In the genomic region with DNA sequence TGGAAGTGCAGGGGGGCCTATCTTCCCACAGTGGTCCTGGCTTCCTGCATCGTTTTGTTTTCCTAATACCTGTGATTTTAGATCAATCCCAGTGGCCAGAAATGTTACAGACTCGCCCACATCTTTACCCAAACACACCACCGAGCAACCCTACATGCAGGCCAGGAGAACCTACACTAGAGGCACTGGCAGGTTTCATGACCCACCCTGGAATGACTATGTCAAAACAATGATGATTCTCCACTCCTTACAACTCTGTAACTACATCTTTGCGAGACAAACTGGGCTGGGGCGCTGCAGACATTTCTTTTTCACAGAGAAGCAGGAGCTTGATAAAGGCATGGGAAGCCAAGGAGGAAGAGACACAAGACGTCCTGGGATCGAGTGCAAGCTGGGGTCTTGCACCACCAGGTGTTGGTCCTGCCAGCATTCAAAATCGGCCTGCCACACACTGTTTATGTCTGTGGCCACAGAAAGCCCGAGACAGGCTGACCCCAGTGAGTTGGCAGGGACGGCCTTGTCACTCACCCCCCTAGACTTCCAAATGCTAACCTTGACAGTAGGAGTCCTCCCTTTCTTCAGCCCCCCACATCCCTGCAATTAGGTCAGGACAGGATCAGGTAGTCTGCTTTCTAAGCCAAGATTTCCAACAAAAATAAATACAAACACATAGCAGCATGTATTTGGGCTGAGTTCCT, we compare ENCODE assay signal across 1 cellular context.
TF ChIP-seq lines count a peak whose summit lies in the region.

No MANE protein-coding gene starts in this region.

TF ChIP-seq in IMR-90, 13 proteins besides CTCF, POLR2A, EP300 and RAD21:
- TF ChIP-seq BHLHE40 (IDR thresholded peaks at IDR 0.05; ENCODE audit: low read depth, low read length) (no peak), FOS (IDR thresholded peaks at IDR 0.05; ENCODE audit: low read depth, low read length) (no peak), RFX5 (IDR thresholded peaks at IDR 0.05; ENCODE audit: low read depth, low read length) (no peak)
- TF ChIP-seq, protein P1, sequence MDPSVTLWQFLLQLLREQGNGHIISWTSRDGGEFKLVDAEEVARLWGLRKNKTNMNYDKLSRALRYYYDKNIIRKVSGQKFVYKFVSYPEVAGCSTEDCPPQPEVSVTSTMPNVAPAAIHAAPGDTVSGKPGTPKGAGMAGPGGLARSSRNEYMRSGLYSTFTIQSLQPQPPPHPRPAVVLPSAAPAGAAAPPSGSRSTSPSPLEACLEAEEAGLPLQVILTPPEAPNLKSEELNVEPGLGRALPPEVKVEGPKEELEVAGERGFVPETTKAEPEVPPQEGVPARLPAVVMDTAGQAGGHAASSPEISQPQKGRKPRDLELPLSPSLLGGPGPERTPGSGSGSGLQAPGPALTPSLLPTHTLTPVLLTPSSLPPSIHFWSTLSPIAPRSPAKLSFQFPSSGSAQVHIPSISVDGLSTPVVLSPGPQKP (IDR thresholded peaks at IDR 0.05; ENCODE audit: borderline replicate concordance, low read depth, low read length) = no peak
